ENCODE assay signal across 1 cellular context in genomic region chr7:43234968-43235367, GRCh38.
TF ChIP-seq lines count a peak whose summit lies in the region.

No MANE protein-coding gene starts in this region.

TF ChIP-seq in H1, 55 proteins besides CTCF, POLR2A, EP300 and RAD21 (continued from another document):
- TF ChIP-seq ATF3 (IDR thresholded peaks at IDR 0.05; ENCODE audit: insufficient read depth, low read depth, low read length) = no peak
- TF ChIP-seq FOSL1 (IDR thresholded peaks at IDR 0.05; ENCODE audit: insufficient read depth, low read depth, low read length) = no peak
- TF ChIP-seq HDAC6 (IDR thresholded peaks at IDR 0.05; ENCODE audit: low read depth, low read length) = no peak
- no peak for TF ChIP-seq RBBP5 (IDR thresholded peaks at IDR 0.05; ENCODE audit: borderline replicate concordance, low read depth, low read length)
- TF ChIP-seq KDM5A (IDR thresholded peaks at IDR 0.05; ENCODE audit: low read length) = no peak
- TF ChIP-seq BRCA1 (IDR thresholded peaks at IDR 0.05; ENCODE audit: low read depth, low read length) = no peak
- no peak for TF ChIP-seq NRF1 (IDR thresholded peaks at IDR 0.05; ENCODE audit: low read depth, low read length)
- TF ChIP-seq KDM1A (IDR thresholded peaks at IDR 0.05; ENCODE audit: borderline replicate concordance, low read length) = no peak
- no peak for TF ChIP-seq GTF2F1 (IDR thresholded peaks at IDR 0.05; ENCODE audit: borderline replicate concordance, low read depth, low read length)
